ENCODE assay signal across 13 cellular contexts in the genomic region with DNA sequence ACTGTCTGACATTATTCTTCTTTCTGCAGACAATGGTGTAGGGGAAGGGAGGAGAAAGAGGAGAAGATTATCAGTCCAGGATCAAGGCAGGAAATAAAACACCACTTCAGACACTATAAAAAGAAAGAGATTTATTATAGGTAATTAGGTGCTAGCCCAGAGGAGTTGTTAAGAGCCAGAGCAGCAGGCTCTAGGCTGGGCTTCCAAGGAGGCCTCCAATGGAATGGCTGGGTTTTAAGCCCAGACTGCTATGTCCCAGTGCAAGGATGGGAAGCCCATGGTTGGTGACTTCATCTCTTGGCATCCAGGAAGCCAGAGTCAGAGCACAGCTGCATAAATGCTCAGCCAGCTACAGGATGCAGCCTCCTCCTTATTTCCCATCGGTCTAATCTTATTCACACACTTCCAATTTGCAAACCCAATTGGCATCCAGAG.
DNase-seq lines count a peak whose midpoint lies in the region; ATAC-seq, FAIRE-seq and TF ChIP-seq lines count a peak whose summit lies in the region.
"Had no signal": no experiment of that assay in that cellular context is flagged by ENCODE, and none has a peak within 500 bp of the region (broad histone marks: within the 10 kb centered on the region; RNA-seq: fewer than 3 reads in every experiment).

No MANE protein-coding gene starts in this region.

- H3K9me1 ChIP-seq in endothelial cell of umbilical vein (replicated peaks; ENCODE audit: control insufficient read depth, extremely low read depth, insufficient read depth, low read length) = no peaks in the 10 kb centered on the region

- ATAC-seq in HG03439 (IDR thresholded peaks at IDR 0.05; ENCODE audit: unreplicated experiment) (no peak), GM19452 (IDR thresholded peaks at IDR 0.05; ENCODE audit: unreplicated experiment) (no peak)

- no peak overlapping the region for H3K4me3 ChIP-seq in BJ (ENCODE audit: low read depth, low read length)
- no peak overlapping the region for H3K4me3 ChIP-seq in endothelial cell of umbilical vein (replicated peaks in 1 of 3; ENCODE audit: insufficient read depth in 1 of 3, low read depth in 1 of 3, low read length in 3 of 3)
- H3K4me3 ChIP-seq: psoas muscle had no signal

- peaks cover 9% of the 10 kb centered on the region for H3K4me1 ChIP-seq in endothelial cell of umbilical vein (ENCODE audit: control insufficient read depth, extremely low read depth, insufficient read depth, low read length)
- H3K4me1 ChIP-seq: psoas muscle had no signal

- no peaks in the 10 kb centered on the region for H3K36me3 ChIP-seq in BJ (ENCODE audit: control insufficient read depth, insufficient read depth, low read length)
- H3K36me3 ChIP-seq in endothelial cell of umbilical vein (ENCODE audit: control insufficient read depth in 2 of 2, extremely low read depth in 1 of 2, insufficient read depth in 2 of 2, low read length in 2 of 2) = no peaks in the 10 kb centered on the region

- peak; percentile 89 for FAIRE-seq in endothelial cell of umbilical vein (lab: Jason Lieb, UNC)
- FAIRE-seq: GM18507 had no signal

- H3K27me3 ChIP-seq in BJ (ENCODE audit: control insufficient read depth, insufficient read depth, low read length) = no peaks in the 10 kb centered on the region
- no peaks in the 10 kb centered on the region for H3K27me3 ChIP-seq in endothelial cell of umbilical vein (ENCODE audit: control insufficient read depth in 2 of 2, insufficient read depth in 2 of 2, low read length in 2 of 2)

- no peaks in the 10 kb centered on the region for H3K79me2 ChIP-seq in endothelial cell of umbilical vein (ENCODE audit: control insufficient read depth, insufficient read depth, low read length)

- no peak overlapping the region for H2AFZ ChIP-seq in endothelial cell of umbilical vein (ENCODE audit: low read depth, low read length)

- no peak for TF ChIP-seq POLR2A in endothelial cell of umbilical vein (IDR thresholded peaks at IDR 0.05; ENCODE audit: low read depth, low read length)

- DNase-seq in BJ (ENCODE audit: low read depth) (peak; percentile 66), LHCN-M2 (ENCODE audit: low read depth) (peak; percentile 96), endothelial cell of umbilical vein (ENCODE audit: low read depth, low spot score) (peak; percentile 92), myocyte (ENCODE audit: low read depth) (peak; percentile 90), SHP77 (lab: John Stamatoyannopoulos, UW) (no peak), NCI-H2081 treated with DMSO at 0.1 percent for 48 hours (lab: John Stamatoyannopoulos, UW) (no peak)
- DNase-seq: activated CD4-positive, alpha-beta T cell treated with anti-CD3 and anti-CD28 coated beads, Interleukin-2, amount 50 U/mL, for 4 hours; activated naive CD8-positive, alpha-beta T cell treated with anti-CD3 and anti-CD28 coated beads, Interleukin-2, amount 10 ng/mL, durations not matched to agents 7 days and 5 days; NCI-H526; psoas muscle had no signal

- no peak for TF ChIP-seq CTCF in BJ (IDR thresholded peaks at IDR 0.05; ENCODE audit: insufficient read depth, low read depth, low read length)
- TF ChIP-seq CTCF in endothelial cell of umbilical vein (IDR thresholded peaks at IDR 0.05; ENCODE audit: extremely low read depth in 1 of 2, insufficient read depth in 1 of 2, low read depth in 1 of 2, low read length in 2 of 2) = no peak

- no peak overlapping the region for H3K4me2 ChIP-seq in endothelial cell of umbilical vein (ENCODE audit: insufficient read depth, low read length)

- CTCF ChIA-PET in BJ (lab: Yijun Ruan, JAX) (interaction anchor here (0.6 to 2.7 kb wide), 3 partner anchors 12 to 272 kb away, joined by 3 to 10 read pairs (median 3); no protein-coding TSS in a partner anchor), endothelial cell of umbilical vein (lab: Charles Lee) (interaction anchor here (1.1 to 1.5 kb wide), 8 partner anchors 11 to 163 kb away, joined by 3 to 9 read pairs (median 4); no protein-coding TSS in a partner anchor)

- H3K9me3 ChIP-seq in endothelial cell of umbilical vein (replicated peaks; ENCODE audit: control insufficient read depth, insufficient read depth, low read length) = no peaks in the 10 kb centered on the region

- H3K9ac ChIP-seq in endothelial cell of umbilical vein (replicated peaks; ENCODE audit: extremely low read depth, insufficient read depth, low read length) = peak overlapping the region; percentile 45

- intact Hi-C loops in endothelial cell of umbilical vein (cut with micrococcal nuclease) = loop anchor here (1.0 kb wide), 1 partner anchor 65 kb away; no protein-coding TSS in a partner anchor

- H4K20me1 ChIP-seq in endothelial cell of umbilical vein (replicated peaks; ENCODE audit: control insufficient read depth, extremely low read depth, insufficient read depth, low read length) = no peaks in the 10 kb centered on the region

- BruUV-seq in endothelial cell of umbilical vein (replicated peaks; lab: Mats Ljungman, UMichigan) = no TSS peak

- dilution Hi-C loops in endothelial cell of umbilical vein (cut with MboI; ENCODE audit: extremely low pct_ligation_motif_present, low sequenced_read_pairs) = no loop called here

- peak overlapping the region; percentile 76 for H3K27ac ChIP-seq in endothelial cell of umbilical vein (ENCODE audit: insufficient read depth, low read depth, low read length)
- H3K27ac ChIP-seq: psoas muscle had no signal

- POLR2A ChIA-PET in BJ (lab: Charles Lee) = no interaction called here
- POLR2A ChIA-PET in endothelial cell of umbilical vein (lab: Charles Lee) = no interaction called here

TF ChIP-seq in endothelial cell of umbilical vein, 7 proteins besides CTCF, POLR2A, EP300 and RAD21:
- TF ChIP-seq MYC (IDR thresholded peaks at IDR 0.05; ENCODE audit: low read depth, low read length) = no peak
- peak; percentile 64 for TF ChIP-seq JUN (IDR thresholded peaks at IDR 0.05; ENCODE audit: borderline replicate concordance, insufficient read depth, insufficient read length, low read depth)
- TF ChIP-seq EZH2 (IDR thresholded peaks at IDR 0.05; ENCODE audit: borderline replicate concordance, low read depth, low read length, severe bottlenecking) = no peak
- peak; percentile 75 for TF ChIP-seq GATA2 (IDR thresholded peaks at IDR 0.05; ENCODE audit: insufficient read depth, insufficient read length, low read depth, low read length)
- TF ChIP-seq POLR2AphosphoS5 (IDR thresholded peaks at IDR 0.05; ENCODE audit: insufficient read depth, low read depth, low read length) = peak; percentile 85
- TF ChIP-seq FOS (IDR thresholded peaks at IDR 0.05; ENCODE audit: borderline replicate concordance, insufficient read depth, low read length) = peak; percentile 67
- TF ChIP-seq, protein P1, sequence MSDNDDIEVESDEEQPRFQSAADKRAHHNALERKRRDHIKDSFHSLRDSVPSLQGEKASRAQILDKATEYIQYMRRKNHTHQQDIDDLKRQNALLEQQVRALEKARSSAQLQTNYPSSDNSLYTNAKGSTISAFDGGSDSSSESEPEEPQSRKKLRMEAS (IDR thresholded peaks at IDR 0.05; ENCODE audit: insufficient read depth, insufficient read length) = no peak

Comparison
In these comparisons a context has a peak if more than half of its experiments do, and no peak if none do; other contexts are left out.
1. DNase-seq: peak in BJ (single experiment), LHCN-M2 (single experiment), endothelial cell of umbilical vein (single experiment) and myocyte (single experiment); none in SHP77 (0 of 2) and NCI-H2081 treated with DMSO at 0.1 percent for 48 hours (single experiment).